Comparison of ENCODE assay signal across 20 cellular contexts in the genomic region with DNA sequence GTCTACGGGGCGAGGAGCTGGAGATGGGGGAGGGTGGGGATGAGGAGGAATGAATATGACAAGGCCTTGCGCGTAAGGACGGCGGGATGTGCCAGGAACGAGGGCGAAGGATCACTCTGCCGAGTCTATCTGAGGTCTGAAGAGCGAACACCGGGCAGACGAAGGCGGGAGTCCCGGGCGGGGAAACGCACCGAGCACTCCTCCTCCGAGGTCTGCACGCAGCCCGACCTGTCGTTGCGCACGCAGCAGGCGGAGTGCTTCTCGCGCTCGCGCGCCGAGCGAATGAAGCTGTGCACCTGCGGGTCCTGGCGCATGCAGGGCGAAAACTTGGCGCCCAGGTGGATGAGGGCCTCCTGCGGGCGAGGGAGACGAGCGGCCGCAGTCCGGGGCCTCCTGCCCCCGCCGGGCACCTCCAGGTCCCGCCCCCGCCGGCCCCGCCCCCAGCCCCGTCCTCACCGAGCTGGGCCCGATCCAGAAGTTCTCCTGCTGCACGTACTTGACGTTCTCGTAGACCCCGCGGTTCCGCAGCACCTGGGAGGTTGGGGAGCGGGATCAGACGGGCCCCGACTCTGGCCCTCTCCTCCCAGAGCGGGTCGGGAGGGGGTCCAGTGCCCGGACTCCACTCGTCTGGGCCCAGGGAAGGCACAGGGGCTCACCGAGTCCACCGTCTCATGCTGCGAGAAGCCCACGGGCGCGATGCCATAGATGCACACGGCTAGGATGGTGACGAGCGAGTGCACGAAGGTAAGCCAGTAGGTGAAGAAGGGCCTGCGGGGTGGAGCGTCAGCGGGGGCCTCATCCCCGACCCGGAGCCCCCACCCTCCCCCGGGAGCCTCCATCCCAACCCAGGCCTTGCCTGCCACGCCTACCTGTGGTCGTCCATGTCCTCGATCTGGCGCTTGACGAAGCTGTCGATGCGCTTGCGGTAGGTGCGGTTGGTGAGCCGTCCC. TPM values are rescaled to one million over a fixed set of nuclear protein-coding genes. Genes with fewer than 3 reads are reported as not detected.
"Had no signal": no experiment of that assay in that cellular context is flagged by ENCODE, and none has a peak within 500 bp of the region (broad histone marks: within the 10 kb centered on the region; RNA-seq: fewer than 3 reads in every experiment).

No MANE protein-coding gene starts in this region.

- H3K27me3 Mint-ChIP-seq: activated CD8-positive, alpha-beta T cell treated with anti-CD3 and anti-CD28 coated beads for 36 hours; activated naive CD4-positive, alpha-beta T cell treated with anti-CD3 and anti-CD28 coated beads, Interleukin-2, amount 50 U/mL, for 24 hours had no signal

- H2AFZ ChIP-seq: parathyroid adenoma had no signal

- H3K27me3 ChIP-seq: esophagus squamous epithelium, transverse colon had no signal

- H3K9ac ChIP-seq: parathyroid adenoma had no signal

- DNase-seq: activated B cell treated with CpG ODN at 0.5 μM for 24 hours; activated CD4-positive, alpha-beta T cell treated with anti-CD3 and anti-CD28 coated beads for 48 hours; activated CD8-positive, alpha-beta T cell treated with anti-CD3 and anti-CD28 coated beads for 36 hours; activated effector memory CD4-positive, alpha-beta T cell treated with anti-CD3 and anti-CD28 coated beads, Interleukin-2, amount 50 U/mL, for 16 hours; activated T-cell treated with anti-CD3 and anti-CD28 coated beads, Interleukin-2, amount 50 U/mL, for 4 hours; amniotic stem cell; effector CD4-positive, alpha-beta T cell; esophagus squamous epithelium; kidney glomerular epithelial cell; midbrain; retina; small intestine; stimulated activated CD4-positive, alpha-beta T cell treated with anti-CD3 and anti-CD28 coated beads, Interleukin-4, amount 100 ng/mL, for 4 hours; stimulated activated CD8-positive, alpha-beta memory T cell treated with anti-CD3 and anti-CD28 coated beads, Interleukin-4, amount 100 ng/mL, for 48 hours; stimulated activated naive CD4-positive, alpha-beta T cell treated with Interleukin-2 at 50 U/mL for 16 hours; transverse colon had no signal

- H3K9me3 ChIP-seq: esophagus squamous epithelium, transverse colon had no signal

- ATAC-seq: activated CD8-positive, alpha-beta T cell treated with anti-CD3 and anti-CD28 coated beads for 36 hours; activated T-cell treated with anti-CD3 and anti-CD28 coated beads, Interleukin-2, amount 50 U/mL, for 4 hours had no signal

- H3K27ac ChIP-seq: esophagus squamous epithelium, parathyroid adenoma, transverse colon had no signal

- H3K9me3 Mint-ChIP-seq: activated B cell treated with CpG ODN at 0.5 μM for 24 hours; activated CD8-positive, alpha-beta T cell treated with anti-CD3 and anti-CD28 coated beads for 36 hours; activated naive CD4-positive, alpha-beta T cell treated with anti-CD3 and anti-CD28 coated beads, Interleukin-2, amount 50 U/mL, for 24 hours; activated T-cell treated with anti-CD3 and anti-CD28 coated beads, Interleukin-2, amount 50 U/mL, for 4 hours had no signal

- H3K4me3 Mint-ChIP-seq: activated B cell treated with CpG ODN at 0.5 μM for 24 hours; activated CD8-positive, alpha-beta T cell treated with anti-CD3 and anti-CD28 coated beads for 36 hours; activated naive CD4-positive, alpha-beta T cell treated with anti-CD3 and anti-CD28 coated beads, Interleukin-2, amount 50 U/mL, for 24 hours; activated T-cell treated with anti-CD3 and anti-CD28 coated beads, Interleukin-2, amount 50 U/mL, for 4 hours had no signal

- H3K36me3 Mint-ChIP-seq: activated naive CD4-positive, alpha-beta T cell treated with anti-CD3 and anti-CD28 coated beads, Interleukin-2, amount 50 U/mL, for 24 hours had no signal

- H3K27ac Mint-ChIP-seq: activated B cell treated with CpG ODN at 0.5 μM for 24 hours; activated CD8-positive, alpha-beta T cell treated with anti-CD3 and anti-CD28 coated beads for 36 hours; activated naive CD4-positive, alpha-beta T cell treated with anti-CD3 and anti-CD28 coated beads, Interleukin-2, amount 50 U/mL, for 24 hours had no signal

- H3K4me3 ChIP-seq: esophagus squamous epithelium, lung, transverse colon had no signal

RNA-seq across cellular contexts. Expression of a gene that starts 11.2 kb away (rescaled TPM):
- total RNA-seq: T-helper 2 cell treated with Interferon-gamma antibody and Interleukin-4, amounts not matched to agents 100 ng/mL and 5 ng/mL, for 36 hours had no signal
